ENCODE assay signal across 1 cellular context in genomic region chr12:76688627-76689026, GRCh38.
TF ChIP-seq lines count a peak whose summit lies in the region.

No MANE protein-coding gene starts in this region.

TF ChIP-seq in GM12878, 131 proteins besides CTCF, POLR2A, EP300 and RAD21 (continued from another document):
- TF ChIP-seq POLR2AphosphoS2 (IDR thresholded peaks at IDR 0.05; ENCODE audit: low read depth, low read length) (no peak), NFXL1 (IDR thresholded peaks at IDR 0.05; ENCODE audit: borderline replicate concordance) (no peak), E2F4 (IDR thresholded peaks at IDR 0.05; ENCODE audit: low read depth, low read length) (no peak)
